In the genomic region with DNA sequence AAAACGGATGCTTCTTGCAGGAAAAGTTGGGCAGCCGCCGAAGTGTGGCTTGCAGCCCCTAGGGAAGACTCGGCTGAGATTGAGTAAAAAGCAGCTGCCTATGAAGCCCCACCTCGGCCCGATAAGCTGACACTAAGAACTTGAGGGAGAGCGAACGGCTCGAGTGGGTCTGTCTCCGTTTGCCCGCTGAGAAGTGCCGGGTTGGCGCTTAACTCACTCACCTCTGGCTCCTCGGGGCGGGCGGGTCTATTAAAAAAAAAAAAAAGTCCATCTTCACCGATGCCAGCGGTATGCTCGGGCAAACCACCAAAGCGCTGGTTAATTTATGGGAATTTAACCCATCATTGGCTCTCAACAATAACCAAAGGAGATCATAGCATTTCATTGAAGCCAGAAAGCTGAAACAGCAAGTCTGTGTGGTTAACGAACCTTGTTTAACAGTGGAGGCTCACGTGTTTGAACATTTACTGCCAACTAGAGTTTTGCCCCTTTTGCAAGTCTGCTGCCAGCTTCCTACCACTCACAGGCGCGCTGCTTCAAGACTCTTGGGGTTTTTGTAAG, we compare ENCODE assay signal across 8 cellular contexts. TPM values are rescaled to one million over a fixed set of nuclear protein-coding genes. Genes with fewer than 3 reads are reported as not detected.
DNase-seq lines count a peak whose midpoint lies in the region; FAIRE-seq and TF ChIP-seq lines count a peak whose summit lies in the region.

No MANE protein-coding gene starts in this region.

- DNase-seq in Caco-2 = peak in 1 of 2 experiments; percentile 52
- DNase-seq in HT1080 (ENCODE audit: low read depth) = peak; percentile 51
- DNase-seq in MCF 10A (ENCODE audit: unreplicated experiment) = peak; percentile 47
- DNase-seq in iris pigment epithelial cell (ENCODE audit: low read depth) = peak; percentile 39
- peak; percentile 51 for DNase-seq in small intestine
- no peak for DNase-seq in epidermal melanocyte (ENCODE audit: insufficient read length, low spot score)
- DNase-seq in amniotic stem cell (lab: John Stamatoyannopoulos, UW) = no peak

- H3K36me3 Mint-ChIP-seq in Caco-2 (ENCODE audit: insufficient read depth, unreplicated experiment) (peaks cover 24% of the 10 kb centered on the region), MCF 10A (ENCODE audit: insufficient read depth, unreplicated experiment) (peaks cover 4% of the 10 kb centered on the region)
- H3K36me3 Mint-ChIP-seq in T-helper 1 cell treated with Interleukin-12 subunit alpha and Interleukin-12 subunit beta and Interleukin-4 antibody, amounts not matched to agents 30 μg/mL and 1 μg/mL, for 36 hours (ENCODE audit: low read depth) = peaks cover 9% of the 10 kb centered on the region

- H3K27me3 Mint-ChIP-seq in Caco-2 (ENCODE audit: insufficient read depth, unreplicated experiment) (no peaks in the 10 kb centered on the region), MCF 10A (ENCODE audit: insufficient read depth, unreplicated experiment) (no peaks in the 10 kb centered on the region)
- no peaks in the 10 kb centered on the region for H3K27me3 Mint-ChIP-seq in T-helper 1 cell treated with Interleukin-12 subunit alpha and Interleukin-12 subunit beta and Interleukin-4 antibody, amounts not matched to agents 30 μg/mL and 1 μg/mL, for 36 hours (ENCODE audit: low read depth)

- peak overlapping the region; percentile 95 to 99 for H3K27ac ChIP-seq in small intestine (ENCODE audit: low read depth in 1 of 2, low read length in 1 of 2)

- 0% methylated on average over 24 of the region's 24 CpGs for WGBS in small intestine, 3 donors

- no peaks in the 10 kb centered on the region for H3K36me3 ChIP-seq in Caco-2 (ENCODE audit: control insufficient read depth, insufficient read depth, low read length)
- H3K36me3 ChIP-seq in small intestine (ENCODE audit: control insufficient read depth in 2 of 2, insufficient read depth in 2 of 2, low read length in 2 of 2) = no peaks in the 10 kb centered on the region

- POLR2A ChIA-PET in Caco-2 (lab: Charles Lee) (interaction anchor here (0.6 to 1.2 kb wide), 8 partner anchors 11 to 1626 kb away, joined by 3 to 16 read pairs (median 4); partner anchors contain the start of gene CTCF), MCF 10A (lab: Yijun Ruan, JAX) (interaction anchor here (0.6 to 5.3 kb wide), 18 partner anchors 9 to 684 kb away, joined by 3 to 87 read pairs (median 5); partner anchors contain the start of genes CHTF8 and UTP4)

- CTCF ChIA-PET in Caco-2 (lab: Charles Lee) = interaction anchor here (0.7 to 1.4 kb wide), 5 partner anchors 38 to 395 kb away, joined by 3 to 5 read pairs (median 3); no protein-coding TSS in a partner anchor
- CTCF ChIA-PET in MCF 10A (lab: Yijun Ruan, JAX) = interaction anchor here (0.6 to 3.3 kb wide), 5 partner anchors 11 to 213 kb away, joined by 3 to 16 read pairs (median 7); no protein-coding TSS in a partner anchor

- H3K4me1 Mint-ChIP-seq in Caco-2 (ENCODE audit: low read depth, unreplicated experiment) = peaks cover 28% of the 10 kb centered on the region
- peaks cover 35% of the 10 kb centered on the region for H3K4me1 Mint-ChIP-seq in T-helper 1 cell treated with Interleukin-12 subunit alpha and Interleukin-12 subunit beta and Interleukin-4 antibody, amounts not matched to agents 30 μg/mL and 1 μg/mL, for 36 hours (ENCODE audit: low read depth)
- H3K4me1 Mint-ChIP-seq in MCF 10A (ENCODE audit: insufficient read depth, unreplicated experiment) = peaks cover 40% of the 10 kb centered on the region

- peak overlapping the region; percentile 95 for H3K4me3 ChIP-seq in Caco-2 (ENCODE audit: low read depth, low read length)
- peak overlapping the region; percentile 84 to 94 for H3K4me3 ChIP-seq in small intestine (ENCODE audit: low read depth in 1 of 2, low read length in 2 of 2)

- TF ChIP-seq CTCF in Caco-2 (IDR thresholded peaks at IDR 0.05; ENCODE audit: insufficient read depth in 1 of 2, low read depth in 1 of 2, low read length in 1 of 2, severe bottlenecking in 1 of 2, unreplicated experiment in 1 of 2) (no peak), MCF 10A (IDR thresholded peaks at IDR 0.05; ENCODE audit: unreplicated experiment) (no peak)

- H3K4me3 Mint-ChIP-seq in Caco-2 (ENCODE audit: unreplicated experiment) (peak overlapping the region; percentile 93), MCF 10A (ENCODE audit: unreplicated experiment) (peak overlapping the region; percentile 79)
- H3K4me3 Mint-ChIP-seq in T-helper 1 cell treated with Interleukin-12 subunit alpha and Interleukin-12 subunit beta and Interleukin-4 antibody, amounts not matched to agents 30 μg/mL and 1 μg/mL, for 36 hours = peak overlapping the region; percentile 80

- no peaks in the 10 kb centered on the region for H3K9me3 ChIP-seq in Caco-2
- no peaks in the 10 kb centered on the region for H3K9me3 ChIP-seq in small intestine (ENCODE audit: control insufficient read depth, low read depth)

- no TSS peak for BruUV-seq in Caco-2 (replicated peaks; lab: Mats Ljungman, UMichigan)
- no TSS peak for BruUV-seq in MCF 10A (replicated peaks; lab: Mats Ljungman, UMichigan)

- H3K9me3 Mint-ChIP-seq in Caco-2 (ENCODE audit: unreplicated experiment) (peaks cover 10% of the 10 kb centered on the region), MCF 10A (ENCODE audit: unreplicated experiment) (no peaks in the 10 kb centered on the region)
- no peaks in the 10 kb centered on the region for H3K9me3 Mint-ChIP-seq in T-helper 1 cell treated with Interleukin-12 subunit alpha and Interleukin-12 subunit beta and Interleukin-4 antibody, amounts not matched to agents 30 μg/mL and 1 μg/mL, for 36 hours

- no peak for FAIRE-seq in small intestine (lab: Jason Lieb, UNC)

- intact Hi-C loops in Caco-2 (cut with micrococcal nuclease; ENCODE audit: unreplicated experiment) (loop anchor here (1.0 to 10.0 kb wide), 2 partner anchors 97 to 123 kb away; partner anchors contain the start of gene VPS4A), MCF 10A (cut with micrococcal nuclease) (loop anchor here (1.0 kb wide), 3 partner anchors 11 to 99 kb away; no protein-coding TSS in a partner anchor)

- H3K4me1 ChIP-seq in Caco-2 (peaks cover 32% of the 10 kb centered on the region), small intestine (ENCODE audit: control insufficient read depth in 2 of 2, insufficient read depth in 1 of 2, low read depth in 1 of 2, low read length in 1 of 2) (peaks cover 0 to 5% of the 10 kb centered on the region in 2 donors)

- H3K27ac Mint-ChIP-seq in Caco-2 (ENCODE audit: unreplicated experiment) = peak overlapping the region; percentile 41
- peak overlapping the region; percentile 68 for H3K27ac Mint-ChIP-seq in T-helper 1 cell treated with Interleukin-12 subunit alpha and Interleukin-12 subunit beta and Interleukin-4 antibody, amounts not matched to agents 30 μg/mL and 1 μg/mL, for 36 hours
- H3K27ac Mint-ChIP-seq in MCF 10A (ENCODE audit: low read depth, unreplicated experiment) = peak overlapping the region; percentile 17

- H3K27me3 ChIP-seq in Caco-2 (replicated peaks; ENCODE audit: control insufficient read depth, insufficient read depth, low read length) (no peaks in the 10 kb centered on the region), small intestine (ENCODE audit: control insufficient read depth in 2 of 2, insufficient read depth in 2 of 2, low read length in 2 of 2) (no peaks in the 10 kb centered on the region)

RNA-seq across cellular contexts. Expression of gene SNTB2, which starts 1.0 kb away (rescaled TPM):
- total RNA-seq in Caco-2 (2022) (50.6 and 51.8 TPM in 2 replicates), MCF 10A (2022) (20.2 and 20.6 TPM in 2 replicates)
- total RNA-seq in HT1080 (2014; rRNA removed; shearing (Covaris generic)) = 57.6 and 60.8 TPM in 2 replicates
- polyA plus RNA-seq in HT1080 (2015; cell fraction: cytosol; rRNA removed) = 13.8 and 18.6 TPM in 2 replicates
- polyA plus RNA-seq in HT1080 (2015; cell fraction: nucleus; rRNA removed) = 24.0 and 32.4 TPM in 2 replicates
- 1 to 10 TPM; 1.9 to 6.5 (median 4.0) TPM for polyA plus RNA-seq in small intestine

RNA-seq across cellular contexts. Expression of gene UTP4, which starts 55.5 kb away (rescaled TPM):
- 124 and 126 TPM in 2 replicates for total RNA-seq in Caco-2 (2022)
- 42.4 and 72.3 TPM in 2 replicates for total RNA-seq in HT1080 (2014; rRNA removed; shearing (Covaris generic))
- 93.7 and 97.9 TPM in 2 replicates for polyA plus RNA-seq in HT1080 (2015; cell fraction: cytosol; rRNA removed)
- polyA plus RNA-seq in HT1080 (2015; cell fraction: nucleus; rRNA removed) = 155 and 166 TPM in 2 replicates
- 77.1 and 97.1 TPM in 2 replicates for total RNA-seq in MCF 10A (2022)
- 10 to 100 TPM in 2 of 3 donors, 1 to 10 TPM in 1; 6.3 to 24.4 (median 13.8) TPM for polyA plus RNA-seq in small intestine

RNA-seq across cellular contexts. Expression of gene CHTF8, which starts 55.6 kb away (rescaled TPM):
- total RNA-seq in Caco-2 (2022) (119 and 124 TPM in 2 replicates), MCF 10A (2022) (107 and 113 TPM in 2 replicates)
- total RNA-seq in HT1080 (2014; rRNA removed; shearing (Covaris generic)) = 51.6 and 191 TPM in 2 replicates
- 167 and 179 TPM in 2 replicates for polyA plus RNA-seq in HT1080 (2015; cell fraction: cytosol; rRNA removed)
- 165 and 182 TPM in 2 replicates for polyA plus RNA-seq in HT1080 (2015; cell fraction: nucleus; rRNA removed)
- 10 to 100 TPM; 62.4 to 81.9 (median 67.3) TPM for polyA plus RNA-seq in small intestine

Comparison
In these comparisons a context has a peak if more than half of its experiments do, and no peak if none do; other contexts are left out.
1. DNase-seq: peak in HT1080 (single experiment), MCF 10A (single experiment), iris pigment epithelial cell (single experiment) and small intestine (single experiment); none in epidermal melanocyte (single experiment) and amniotic stem cell (single experiment).
2. H3K27ac Mint-ChIP-seq: peak in every context shown above with its lines; median percentile 68 in T-helper 1 cell treated with Interleukin-12 subunit alpha and Interleukin-12 subunit beta and Interleukin-4 antibody, amounts not matched to agents 30 μg/mL and 1 μg/mL, for 36 hours; 41 in Caco-2; 17 in MCF 10A.
3. Peak in every context shown above with its lines, with median percentiles within 50 percentile points of each other: H3K4me3 Mint-ChIP-seq.